Comparison of ENCODE assay signal across 8 cellular contexts in genomic region chr1:156103521-156103947, GRCh38. TPM values are rescaled to one million over a fixed set of nuclear protein-coding genes. Genes with fewer than 3 reads are reported as not detected.
DNase-seq lines count a peak whose midpoint lies in the region; ATAC-seq and TF ChIP-seq lines count a peak whose summit lies in the region.

No MANE protein-coding gene starts in this region.

- H3K4me2 ChIP-seq in neural progenitor cell: no peak overlapping the region

- H3K9me3 Mint-ChIP-seq in neural progenitor cell: no peaks in the 10 kb centered on the region

- H3K9ac ChIP-seq in duodenal mucosa (ENCODE audit: low read depth in 1 of 2, low read length in 2 of 2) (peak overlapping the region; percentile 52 to 72), neural progenitor cell (no peak overlapping the region)

- H3K9me3 ChIP-seq in Peyer's patch (no peaks in the 10 kb centered on the region), duodenal mucosa (ENCODE audit: control insufficient read depth in 1 of 2, low read length in 2 of 2) (no peaks in the 10 kb centered on the region), neural progenitor cell (ENCODE audit: low read depth) (no peaks in the 10 kb centered on the region)

- H3K36me3 Mint-ChIP-seq in neural progenitor cell: peaks cover 19% of the 10 kb centered on the region

- peaks cover 10 to 73% (median 16%) of the 10 kb centered on the region in 4 donors for H3K4me1 ChIP-seq in Peyer's patch
- peaks cover 58 to 60% of the 10 kb centered on the region in 2 donors for H3K4me1 ChIP-seq in duodenal mucosa (ENCODE audit: control insufficient read depth in 1 of 2, insufficient read depth in 2 of 2, low read length in 2 of 2)
- H3K4me1 ChIP-seq in neural progenitor cell: peaks cover 52% of the 10 kb centered on the region

- no peak for TF ChIP-seq POLR2A in Peyer's patch (IDR thresholded peaks at IDR 0.05)

- no peaks in the 10 kb centered on the region for H3K27me3 ChIP-seq in Peyer's patch
- no peaks in the 10 kb centered on the region for H3K27me3 ChIP-seq in duodenal mucosa (ENCODE audit: control insufficient read depth in 1 of 2, insufficient read depth in 2 of 2, low read length in 2 of 2)
- H3K27me3 ChIP-seq in neural progenitor cell: no peaks in the 10 kb centered on the region

- DNase-seq in AG09309 (ENCODE audit: low read depth) (no peak), Peyer's patch (no peak), neural progenitor cell (ENCODE audit: low spot score) (no peak), medulla oblongata (ENCODE audit: extremely low spot score) (no peak), HK-2 (ENCODE audit: unreplicated experiment) (no peak)

- TF ChIP-seq CTCF in AG09309 (IDR thresholded peaks at IDR 0.05; ENCODE audit: control insufficient read depth, insufficient read depth, low read depth, low read length, missing control alignments) (no peak), Peyer's patch (IDR thresholded peaks at IDR 0.05) (no peak), neural progenitor cell (IDR thresholded peaks at IDR 0.05) (no peak)

- H3K36me3 ChIP-seq in Peyer's patch (no peaks in the 10 kb centered on the region), duodenal mucosa (ENCODE audit: control insufficient read depth in 1 of 2, insufficient read depth in 2 of 2, low read length in 2 of 2) (no peaks in the 10 kb centered on the region), neural progenitor cell (no peaks in the 10 kb centered on the region)

- peaks cover 13% of the 10 kb centered on the region for H3K27me3 Mint-ChIP-seq in neural progenitor cell (ENCODE audit: insufficient read depth, low read depth)

- no peak for ATAC-seq in GM21367 (IDR thresholded peaks at IDR 0.05; ENCODE audit: unreplicated experiment)
- ATAC-seq in HG03460 (IDR thresholded peaks at IDR 0.05; ENCODE audit: unreplicated experiment): no peak

- H3K27ac Mint-ChIP-seq in neural progenitor cell: peak overlapping the region; percentile 91

- H3K27ac ChIP-seq in Peyer's patch (peak overlapping the region; percentile 76 to 95 (median 85)), duodenal mucosa (ENCODE audit: low read depth, low read length) (peak overlapping the region; percentile 93), neural progenitor cell (no peak overlapping the region)

- no peak overlapping the region for H2AFZ ChIP-seq in neural progenitor cell (replicated peaks)

- peaks cover 79% of the 10 kb centered on the region for H3K79me2 ChIP-seq in neural progenitor cell (ENCODE audit: low read depth)

- H3K4me1 Mint-ChIP-seq in neural progenitor cell: peaks cover 71% of the 10 kb centered on the region

- peak overlapping the region; percentile 72 for H3K4me3 Mint-ChIP-seq in neural progenitor cell

- H3K4me3 ChIP-seq in AG09309 (ENCODE audit: control insufficient read depth, low read depth, low read length) (peak overlapping the region; percentile 23), Peyer's patch (peak overlapping the region in 1 of 4 donors; percentile 13), duodenal mucosa (ENCODE audit: low read depth in 1 of 2, low read length in 2 of 2) (peak overlapping the region in 1 of 2 donors; percentile 36), neural progenitor cell (no peak overlapping the region)

- H4K20me1 ChIP-seq in neural progenitor cell (ENCODE audit: low read depth): peaks cover 100% of the 10 kb centered on the region

- H3F3A ChIP-seq in neural progenitor cell (ENCODE audit: low read depth): peaks cover 47% of the 10 kb centered on the region

RNA-seq across cellular contexts. Expression of gene LMNA, which starts 11.0 kb away (rescaled TPM):
- total RNA-seq in Peyer's patch (100 to 1,000 TPM; 201 to 295 (median 211) TPM), neural progenitor cell (ENCODE audit: low replicate concordance) (20.5 and 35.8 TPM in 2 replicates)

RNA-seq across cellular contexts. Expression of gene MEX3A, which starts 21.3 kb away (rescaled TPM):
- total RNA-seq in Peyer's patch: 1 to 10 TPM in 1 of 4 donors, under 1 TPM in 1, not detected in 2; 0.80 to 2.1 TPM
- total RNA-seq in neural progenitor cell (ENCODE audit: low replicate concordance): 32.2 and 62.6 TPM in 2 replicates

RNA-seq across cellular contexts. Expression of gene RAB25, which starts 42.6 kb away (rescaled TPM):
- total RNA-seq in Peyer's patch (100 to 1,000 TPM in 3 of 4 donors, 10 to 100 TPM in 1; 96.6 to 188 (median 146) TPM), neural progenitor cell (ENCODE audit: low replicate concordance) (2.4 and 7.7 TPM in 2 replicates)

RNA-seq across cellular contexts. Expression of gene LAMTOR2, which starts 49.0 kb away (rescaled TPM):
- total RNA-seq in Peyer's patch: 10 to 100 TPM; 40.4 to 75.5 (median 54.1) TPM
- total RNA-seq in neural progenitor cell (ENCODE audit: low replicate concordance): 29.4 and 50.6 TPM in 2 replicates

RNA-seq across cellular contexts. Expression of gene SEMA4A, which starts 49.9 kb away (rescaled TPM):
- total RNA-seq in Peyer's patch: 10 to 100 TPM in 1 of 4 donors, 1 to 10 TPM in 3; 1.5 to 19.0 (median 3.2) TPM
- total RNA-seq in neural progenitor cell (ENCODE audit: low replicate concordance): 0.69 and 1.8 TPM in 2 replicates

Comparison
In these comparisons a context has a peak if more than half of its experiments do, and no peak if none do; other contexts are left out.
1. RNA of gene MEX3A, which starts 21.3 kb away (total RNA-seq): 32.2 to 62.6 TPM in neural progenitor cell; 0.80 to 2.1 TPM in Peyer's patch; every median in the first group is over 10 times any median in the second.
2. RNA of gene RAB25, which starts 42.6 kb away (total RNA-seq): 96.6 to 188 TPM in Peyer's patch; 2.4 to 7.7 TPM in neural progenitor cell; every median in the first group is over 10 times any median in the second.